1 cellular context compared by ENCODE assay signal in the genomic region with DNA sequence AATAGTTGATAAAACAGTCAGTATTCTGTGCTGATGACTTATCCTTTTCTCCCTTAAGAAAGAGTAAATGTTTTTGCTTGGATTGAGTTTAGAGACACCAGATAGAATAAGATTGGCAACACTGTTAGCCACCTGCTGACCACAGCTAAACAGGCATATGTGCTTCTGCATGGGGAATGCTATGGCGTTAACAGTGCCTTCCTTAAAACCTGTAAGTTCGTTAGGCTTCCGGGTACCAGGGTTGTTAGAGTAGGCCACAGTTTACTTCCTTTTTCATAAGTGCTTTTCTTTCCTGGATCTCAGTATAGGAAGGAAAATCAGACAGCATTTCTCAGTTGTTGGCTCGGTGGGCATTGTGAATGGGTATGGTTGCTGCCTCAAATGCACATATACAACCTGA.
TF ChIP-seq lines count a peak whose summit lies in the region.

No MANE protein-coding gene starts in this region.

TF ChIP-seq in IMR-90, 13 proteins besides CTCF, POLR2A, EP300 and RAD21:
- TF ChIP-seq, protein P1, sequence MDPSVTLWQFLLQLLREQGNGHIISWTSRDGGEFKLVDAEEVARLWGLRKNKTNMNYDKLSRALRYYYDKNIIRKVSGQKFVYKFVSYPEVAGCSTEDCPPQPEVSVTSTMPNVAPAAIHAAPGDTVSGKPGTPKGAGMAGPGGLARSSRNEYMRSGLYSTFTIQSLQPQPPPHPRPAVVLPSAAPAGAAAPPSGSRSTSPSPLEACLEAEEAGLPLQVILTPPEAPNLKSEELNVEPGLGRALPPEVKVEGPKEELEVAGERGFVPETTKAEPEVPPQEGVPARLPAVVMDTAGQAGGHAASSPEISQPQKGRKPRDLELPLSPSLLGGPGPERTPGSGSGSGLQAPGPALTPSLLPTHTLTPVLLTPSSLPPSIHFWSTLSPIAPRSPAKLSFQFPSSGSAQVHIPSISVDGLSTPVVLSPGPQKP (IDR thresholded peaks at IDR 0.05; ENCODE audit: borderline replicate concordance, low read depth, low read length): no peak
- TF ChIP-seq CEBPB (IDR thresholded peaks at IDR 0.05; ENCODE audit: low read depth, low read length) (no peak), RCOR1 (IDR thresholded peaks at IDR 0.05; ENCODE audit: insufficient replicate concordance, low read length) (no peak), NFE2L2 (IDR thresholded peaks at IDR 0.05; ENCODE audit: low read depth, low read length) (no peak), CHD1 (IDR thresholded peaks at IDR 0.05; ENCODE audit: low read depth, low read length) (no peak), MXI1 (IDR thresholded peaks at IDR 0.05; ENCODE audit: borderline replicate concordance, low read depth, low read length) (no peak), MAFK (IDR thresholded peaks at IDR 0.05; ENCODE audit: low read depth, low read length) (no peak), BHLHE40 (IDR thresholded peaks at IDR 0.05; ENCODE audit: low read depth, low read length) (no peak), MAZ (IDR thresholded peaks at IDR 0.05; ENCODE audit: borderline replicate concordance, low read depth, low read length) (no peak), SMC3 (IDR thresholded peaks at IDR 0.05; ENCODE audit: low read depth, low read length) (no peak), FOS (IDR thresholded peaks at IDR 0.05; ENCODE audit: low read depth, low read length) (no peak), RFX5 (IDR thresholded peaks at IDR 0.05; ENCODE audit: low read depth, low read length) (no peak)
- TF ChIP-seq, protein P2, sequence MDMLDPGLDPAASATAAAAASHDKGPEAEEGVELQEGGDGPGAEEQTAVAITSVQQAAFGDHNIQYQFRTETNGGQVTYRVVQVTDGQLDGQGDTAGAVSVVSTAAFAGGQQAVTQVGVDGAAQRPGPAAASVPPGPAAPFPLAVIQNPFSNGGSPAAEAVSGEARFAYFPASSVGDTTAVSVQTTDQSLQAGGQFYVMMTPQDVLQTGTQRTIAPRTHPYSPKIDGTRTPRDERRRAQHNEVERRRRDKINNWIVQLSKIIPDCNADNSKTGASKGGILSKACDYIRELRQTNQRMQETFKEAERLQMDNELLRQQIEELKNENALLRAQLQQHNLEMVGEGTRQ (IDR thresholded peaks at IDR 0.05; ENCODE audit: low read depth, low read length): no peak
